12 cellular contexts compared by ENCODE assay signal in genomic region chr4:112853662-112854256, GRCh38.
DNase-seq lines count a peak whose midpoint lies in the region; ATAC-seq and TF ChIP-seq lines count a peak whose summit lies in the region.
"Had no signal": no experiment of that assay in that cellular context is flagged by ENCODE, and none has a peak within 500 bp of the region (broad histone marks: within the 10 kb centered on the region; RNA-seq: fewer than 3 reads in every experiment).

No MANE protein-coding gene starts in this region.

- no peaks in the 10 kb centered on the region for H4K20me1 ChIP-seq in OCI-LY1 (ENCODE audit: insufficient read depth, low read length)

- H3K4me3 Mint-ChIP-seq in activated T-cell treated with anti-CD3 and anti-CD28 coated beads, Interleukin-2, amount 50 U/mL, for 72 hours: no peak overlapping the region
- H3K4me3 Mint-ChIP-seq: activated T-helper 17 cell treated with anti-CD3 and anti-CD28 coated beads, Interleukin-2, amount 50 U/mL, for 72 hours had no signal

- H3K9me3 Mint-ChIP-seq in activated T-cell treated with anti-CD3 and anti-CD28 coated beads, Interleukin-2, amount 50 U/mL, for 72 hours: peaks cover 0 to 2% of the 10 kb centered on the region in 2 donors
- H3K9me3 Mint-ChIP-seq: activated T-helper 17 cell treated with anti-CD3 and anti-CD28 coated beads, Interleukin-2, amount 50 U/mL, for 72 hours had no signal

- H3K36me3 Mint-ChIP-seq in activated T-cell treated with anti-CD3 and anti-CD28 coated beads, Interleukin-2, amount 50 U/mL, for 72 hours (ENCODE audit: insufficient read depth in 2 of 2): no peaks in the 10 kb centered on the region

- no peaks in the 10 kb centered on the region for H3F3A ChIP-seq in OCI-LY1 (ENCODE audit: insufficient read depth, low read length)

- no peak for TF ChIP-seq POLR2A in esophagus squamous epithelium (IDR thresholded peaks at IDR 0.05)

- H3K9ac ChIP-seq in OCI-LY1 (ENCODE audit: low read length): no peak overlapping the region

- H3K4me2 ChIP-seq in OCI-LY1 (ENCODE audit: low read length): no peak overlapping the region

- no peak for ATAC-seq in activated T-cell treated with anti-CD3 and anti-CD28 coated beads, Interleukin-2, amount 50 U/mL, for 72 hours (replicated peaks in 1 of 2)
- ATAC-seq: activated T-helper 17 cell treated with anti-CD3 and anti-CD28 coated beads, Interleukin-2, amount 50 U/mL, for 72 hours had no signal

- intact Hi-C loops in esophagus squamous epithelium (cut with DNase I): no loop called here

- peak; percentile 7; the same call in 1 of the 2 replicates for TF ChIP-seq CTCF in GM12874 (IDR thresholded peaks at IDR 0.05; ENCODE audit: insufficient read depth, low read depth, low read length)
- TF ChIP-seq CTCF in OCI-LY1 (IDR thresholded peaks at IDR 0.05; ENCODE audit: low read length): peak; percentile 47; the same call in 1 of the 2 replicates
- peak in 4 of 6 experiments; percentile 23 to 50 (median 32) for TF ChIP-seq CTCF in esophagus squamous epithelium (IDR thresholded peaks at IDR 0.05)
- TF ChIP-seq CTCF in retinal pigment epithelial cell (conservative IDR thresholded peaks at IDR 0.05; ENCODE audit: low read depth, low read length): peak; percentile 61

- no peaks in the 10 kb centered on the region for H3K27me3 ChIP-seq in OCI-LY1 (ENCODE audit: insufficient read depth, low read length)
- H3K27me3 ChIP-seq in esophagus squamous epithelium: no peaks in the 10 kb centered on the region

- H3K36me3 ChIP-seq in OCI-LY1 (ENCODE audit: insufficient read depth, low read length): no peaks in the 10 kb centered on the region
- no peaks in the 10 kb centered on the region for H3K36me3 ChIP-seq in esophagus squamous epithelium

- H3K4me3 ChIP-seq in OCI-LY1 (ENCODE audit: low read depth, low read length, poor library complexity, severe bottlenecking): no peak overlapping the region
- H3K4me3 ChIP-seq in esophagus squamous epithelium: no peak overlapping the region
- no peak overlapping the region for H3K4me3 ChIP-seq in retinal pigment epithelial cell (ENCODE audit: low read length)

- peaks cover 5% of the 10 kb centered on the region for H3K27me3 Mint-ChIP-seq in activated T-cell treated with anti-CD3 and anti-CD28 coated beads, Interleukin-2, amount 50 U/mL, for 72 hours (ENCODE audit: low read depth)

- H3K9me2 ChIP-seq in OCI-LY1 (ENCODE audit: low read depth, low read length): no peaks in the 10 kb centered on the region

- H2AFZ ChIP-seq in OCI-LY1 (ENCODE audit: low read length): no peak overlapping the region

- 36 to 49% methylated on average over 3 of the region's 3 CpGs for WGBS in esophagus squamous epithelium, 2 donors

- H3K79me2 ChIP-seq in OCI-LY1 (ENCODE audit: insufficient read depth, low read length): no peaks in the 10 kb centered on the region

- H3K9me3 ChIP-seq in OCI-LY1 (ENCODE audit: low read length) (no peaks in the 10 kb centered on the region), esophagus squamous epithelium (no peaks in the 10 kb centered on the region)

- H3K4me1 Mint-ChIP-seq in activated T-cell treated with anti-CD3 and anti-CD28 coated beads, Interleukin-2, amount 50 U/mL, for 72 hours (ENCODE audit: low read depth): no peaks in the 10 kb centered on the region
- H3K4me1 Mint-ChIP-seq: activated T-helper 17 cell treated with anti-CD3 and anti-CD28 coated beads, Interleukin-2, amount 50 U/mL, for 72 hours had no signal

- no peak overlapping the region for H3K27ac ChIP-seq in OCI-LY1 (ENCODE audit: low read depth, low read length, poor library complexity, severe bottlenecking)
- no peak overlapping the region for H3K27ac ChIP-seq in esophagus squamous epithelium

- DNase-seq in esophagus squamous epithelium (lab: John Stamatoyannopoulos, UW) (no peak), retinal pigment epithelial cell (ENCODE audit: low read depth) (no peak), SW 1271 (lab: John Stamatoyannopoulos, UW) (no peak)
- no peak for DNase-seq in stimulated activated CD4-positive, alpha-beta T cell treated with anti-CD3 and anti-CD28 coated beads, Interleukin-15, amount 100 ng/mL, for 24 hours
- no peak for DNase-seq in activated T-cell treated with anti-CD3 and anti-CD28 coated beads, Interleukin-2, amount 50 U/mL, for 72 hours
- no peak for DNase-seq in activated CD4-positive, alpha-beta T cell treated with anti-CD3 and anti-CD28 coated beads, Interleukin-2, amount 50 U/mL, for 48 hours
- DNase-seq: NCI-H2081 treated with DMSO at 0.1 percent for 48 hours, nucleus accumbens, T-helper 1 cell had no signal

- no peak overlapping the region for H3K27ac Mint-ChIP-seq in activated T-cell treated with anti-CD3 and anti-CD28 coated beads, Interleukin-2, amount 50 U/mL, for 72 hours
- H3K27ac Mint-ChIP-seq: activated T-helper 17 cell treated with anti-CD3 and anti-CD28 coated beads, Interleukin-2, amount 50 U/mL, for 72 hours had no signal

- no peaks in the 10 kb centered on the region for H3K4me1 ChIP-seq in OCI-LY1 (ENCODE audit: insufficient read depth, low read length, severe bottlenecking)
- peaks cover 3 to 24% (median 4%) of the 10 kb centered on the region in 3 donors for H3K4me1 ChIP-seq in esophagus squamous epithelium

Comparison
In these comparisons a context has a peak if more than half of its experiments do, and no peak if none do; other contexts are left out.
1. CTCF ChIP-seq: peak in every context shown above with its lines; median percentile 61 in retinal pigment epithelial cell; 47 in OCI-LY1; 32 in esophagus squamous epithelium; 7 in GM12874.